In the genomic region with DNA sequence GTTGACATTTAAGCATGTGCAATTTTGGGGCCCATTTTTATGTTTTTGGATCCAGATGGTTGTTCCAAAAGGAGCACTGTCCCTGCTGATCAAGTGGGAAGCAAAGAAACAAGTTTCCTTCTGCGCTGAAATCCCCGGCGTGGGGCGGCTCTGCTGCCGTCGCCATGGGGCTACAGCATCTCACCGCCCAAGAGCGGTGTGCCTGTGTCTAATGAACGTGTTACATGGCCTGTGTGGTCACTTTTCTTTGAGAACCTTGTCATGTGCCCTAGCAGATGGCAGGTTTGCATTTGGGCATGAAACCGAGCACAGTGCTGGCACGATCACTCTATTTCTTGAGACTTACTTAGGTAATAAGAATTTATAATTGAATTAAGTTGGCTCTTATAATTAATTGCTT, we compare ENCODE assay signal across 27 cellular contexts. TPM values are rescaled to one million over a fixed set of nuclear protein-coding genes. Genes with fewer than 3 reads are reported as not detected.
DNase-seq lines count a peak whose midpoint lies in the region; ATAC-seq, FAIRE-seq and TF ChIP-seq lines count a peak whose summit lies in the region.
"Had no signal": no experiment of that assay in that cellular context is flagged by ENCODE, and none has a peak within 500 bp of the region (broad histone marks: within the 10 kb centered on the region; RNA-seq: fewer than 3 reads in every experiment).

No MANE protein-coding gene starts in this region.

- H3K79me2 ChIP-seq in keratinocyte (ENCODE audit: control insufficient read depth, insufficient read depth, low read length) = no peaks in the 10 kb centered on the region

- no peak overlapping the region for H3K4me3 ChIP-seq in keratinocyte (ENCODE audit: control insufficient read depth in 2 of 3, extremely low read depth in 1 of 3, insufficient read depth in 2 of 3, low read depth in 1 of 3, low read length in 3 of 3)
- H3K4me3 ChIP-seq: HAP-1, MG63, PC-9 had no signal

- peaks cover 27% of the 10 kb centered on the region for H3K4me1 ChIP-seq in keratinocyte (ENCODE audit: control insufficient read depth, extremely low read depth, insufficient read depth, low read length)

- no peak overlapping the region for H2AFZ ChIP-seq in keratinocyte (ENCODE audit: control insufficient read depth, low read length)
- H2AFZ ChIP-seq: PC-9 had no signal

- no peaks in the 10 kb centered on the region for H4K20me1 ChIP-seq in keratinocyte (ENCODE audit: control insufficient read depth, extremely low read depth, insufficient read depth, low read length)

- no peaks in the 10 kb centered on the region for H3K36me3 ChIP-seq in keratinocyte (ENCODE audit: control insufficient read depth in 2 of 2, extremely low read depth in 1 of 2, insufficient read depth in 2 of 2, low read length in 2 of 2)
- H3K36me3 ChIP-seq: HAP-1, MG63 had no signal

- peak overlapping the region; percentile 51 for H3K4me2 ChIP-seq in keratinocyte (ENCODE audit: control insufficient read depth, extremely low read depth, insufficient read depth, low read depth, low read length)
- H3K4me2 ChIP-seq: PC-9 had no signal

- no peaks in the 10 kb centered on the region for H3K27me3 ChIP-seq in keratinocyte (ENCODE audit: control insufficient read depth, extremely low read depth, insufficient read depth, low read length)
- H3K27me3 ChIP-seq: MG63 had no signal

- ATAC-seq in Right ventricle myocardium inferior = no peak
- ATAC-seq in HG03196 (IDR thresholded peaks at IDR 0.05; ENCODE audit: unreplicated experiment) = no peak

- FAIRE-seq in keratinocyte (lab: Jason Lieb, UNC) = no peak
- FAIRE-seq: GM12892 had no signal

- H3K9me3 ChIP-seq in keratinocyte (ENCODE audit: control insufficient read depth, low read depth, low read length) = no peaks in the 10 kb centered on the region
- H3K9me3 ChIP-seq: HAP-1, MG63 had no signal

- peaks cover 2% of the 10 kb centered on the region for H3K9me1 ChIP-seq in keratinocyte (ENCODE audit: control insufficient read depth, extremely low read depth, insufficient read depth, low read length)

- H3K27ac ChIP-seq in keratinocyte (ENCODE audit: control insufficient read depth, insufficient read depth, low read length) = no peak overlapping the region
- H3K27ac ChIP-seq in temporal lobe (ENCODE audit: low read depth, low read length) = peak overlapping the region; percentile 53
- H3K27ac ChIP-seq: PC-9 had no signal

- no peak overlapping the region for H3K9ac ChIP-seq in keratinocyte (ENCODE audit: control insufficient read depth, extremely low read depth, insufficient read depth, low read length)

- intact Hi-C loops in cardiac septum (cut with DNase I) = loop anchor here (5.0 kb wide), 2 partner anchors 51 to 106 kb away; partner anchors contain the start of gene ZDHHC14
- intact Hi-C loops in Right ventricle myocardium inferior (cut with DNase I) = loop anchor here (5.0 kb wide), 2 partner anchors 51 to 111 kb away; partner anchors contain the start of genes TMEM242 and ZDHHC14

- DNase-seq in cardiac septum (ENCODE audit: low spot score) (peak; percentile 53), Right ventricle myocardium inferior (ENCODE audit: missing footprints) (no peak), DMS79 treated with DMSO at 0.1 percent for 48 hours (lab: John Stamatoyannopoulos, UW) (peak; percentile 46), keratinocyte (ENCODE audit: low read depth, low spot score) (no peak), NOMO-1 treated with DMSO at 0.1 percent for 48 hours (lab: John Stamatoyannopoulos, UW; ENCODE audit: unreplicated experiment) (no peak)
- DNase-seq: 8988T; ACHN; Calu3; DMS53; EL; GOT3; IMR-90; KG1; MG63; NCI-H1105 treated with DMSO at 0.1 percent for 48 hours; NCI-H146; NCI-H1930; NCI-H446; NCI-H526; NCI-H82; NK-92 treated with Interleukin-12 subunit alpha and Interleukin-12 subunit beta, amount 100 ng/mL, for 24 hours; PC-9; SHP77 had no signal

- no peak for TF ChIP-seq CTCF in keratinocyte (optimal IDR thresholded peaks at IDR 0.05 in 1 of 3, IDR thresholded peaks at IDR 0.05 in 1 of 3, conservative IDR thresholded peaks at IDR 0.05 in 1 of 3; ENCODE audit: extremely low read depth in 1 of 3, insufficient read depth in 2 of 3, low read length in 3 of 3)

- dilution Hi-C loops in keratinocyte (cut with MboI; ENCODE audit: extremely low pct_ligation_motif_present, low sequenced_read_pairs) = no loop called here

RNA-seq across cellular contexts. Expression of gene ZDHHC14, which starts 51.9 kb away (rescaled TPM):
- total RNA-seq in cardiac septum (26.1 TPM), Right ventricle myocardium inferior (12.7 TPM), temporal lobe (7.1 TPM)
- polyA plus RNA-seq in keratinocyte = 4.9 to 6.7 TPM (median 6.4 TPM) in 3 replicates
- 1.6 TPM for polyA plus RNA-seq in keratinocyte (2011; ENCODE audit: low read depth)
- polyA plus RNA-seq in keratinocyte (2011; cell fraction: cytosol; rRNA removed) = 4.3 and 6.5 TPM in 2 replicates
- 10.8 and 11.4 TPM in 2 replicates for polyA plus RNA-seq in keratinocyte (2011; cell fraction: nucleus; rRNA removed)
- 4.2 and 7.0 TPM in 2 replicates for polyA plus RNA-seq in keratinocyte (2012; ENCODE audit: low replicate concordance)
- 2.9 to 5.5 TPM (median 3.6 TPM) in 3 replicates for polyA minus RNA-seq in keratinocyte
- 5.0 TPM for polyA minus RNA-seq in keratinocyte (2011; cell fraction: cytosol; rRNA and poly(A)+ RNA removed)
- 5.8 and 9.5 TPM in 2 replicates for polyA minus RNA-seq in keratinocyte (2011; cell fraction: nucleus; rRNA and poly(A)+ RNA removed)

Comparison
In these comparisons a context has a peak if more than half of its experiments do, and no peak if none do; other contexts are left out.
1. DNase-seq: peak in cardiac septum (single experiment) and DMS79 treated with DMSO at 0.1 percent for 48 hours (single experiment); none in Right ventricle myocardium inferior (single experiment), keratinocyte (single experiment) and NOMO-1 treated with DMSO at 0.1 percent for 48 hours (single experiment).